Comparison of ENCODE assay signal across 15 cellular contexts in the genomic region with DNA sequence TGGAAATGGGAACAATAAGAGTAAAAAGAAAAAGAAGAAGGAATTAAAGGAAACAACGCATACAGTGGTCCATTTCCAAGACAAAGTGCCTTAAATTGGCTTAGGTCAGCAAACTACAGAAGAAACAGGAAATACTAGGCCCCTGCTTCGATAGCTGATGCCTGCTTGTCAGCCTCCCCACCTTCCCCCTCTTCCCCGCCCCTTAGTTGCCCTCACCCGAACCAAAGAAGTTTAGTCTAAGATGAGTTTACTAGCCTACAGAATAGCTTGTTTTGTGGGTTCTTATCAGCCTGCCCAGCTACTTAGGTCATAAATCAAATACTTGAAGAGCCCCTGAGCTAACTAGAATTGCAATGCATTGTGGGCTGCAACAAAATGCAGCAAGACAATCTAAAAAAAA. TPM values are rescaled to one million over a fixed set of nuclear protein-coding genes. Genes with fewer than 3 reads are reported as not detected.
"Had no signal": no experiment of that assay in that cellular context is flagged by ENCODE, and none has a peak within 500 bp of the region (broad histone marks: within the 10 kb centered on the region; RNA-seq: fewer than 3 reads in every experiment).

No MANE protein-coding gene starts in this region.

RNA-seq across cellular contexts. Expression of a gene that starts 33.2 kb away (rescaled TPM):
- total RNA-seq: dermis blood vessel endothelial cell; gastrocnemius medialis; glomerular endothelial cell; left colon; left ventricle myocardium superior; lung microvascular endothelial cell; mesothelial cell of epicardium; natural killer cell treated with Interleukin-12 subunit alpha and Interleukin-12 subunit beta and Interleukin-15 and Interleukin-18, amount 100 ng/mL, for 72 hours; omental fat pad; posterior vena cava; right lobe of liver; thoracic aorta; tibial nerve; ureter; vagina had no signal
